In the genomic region with DNA sequence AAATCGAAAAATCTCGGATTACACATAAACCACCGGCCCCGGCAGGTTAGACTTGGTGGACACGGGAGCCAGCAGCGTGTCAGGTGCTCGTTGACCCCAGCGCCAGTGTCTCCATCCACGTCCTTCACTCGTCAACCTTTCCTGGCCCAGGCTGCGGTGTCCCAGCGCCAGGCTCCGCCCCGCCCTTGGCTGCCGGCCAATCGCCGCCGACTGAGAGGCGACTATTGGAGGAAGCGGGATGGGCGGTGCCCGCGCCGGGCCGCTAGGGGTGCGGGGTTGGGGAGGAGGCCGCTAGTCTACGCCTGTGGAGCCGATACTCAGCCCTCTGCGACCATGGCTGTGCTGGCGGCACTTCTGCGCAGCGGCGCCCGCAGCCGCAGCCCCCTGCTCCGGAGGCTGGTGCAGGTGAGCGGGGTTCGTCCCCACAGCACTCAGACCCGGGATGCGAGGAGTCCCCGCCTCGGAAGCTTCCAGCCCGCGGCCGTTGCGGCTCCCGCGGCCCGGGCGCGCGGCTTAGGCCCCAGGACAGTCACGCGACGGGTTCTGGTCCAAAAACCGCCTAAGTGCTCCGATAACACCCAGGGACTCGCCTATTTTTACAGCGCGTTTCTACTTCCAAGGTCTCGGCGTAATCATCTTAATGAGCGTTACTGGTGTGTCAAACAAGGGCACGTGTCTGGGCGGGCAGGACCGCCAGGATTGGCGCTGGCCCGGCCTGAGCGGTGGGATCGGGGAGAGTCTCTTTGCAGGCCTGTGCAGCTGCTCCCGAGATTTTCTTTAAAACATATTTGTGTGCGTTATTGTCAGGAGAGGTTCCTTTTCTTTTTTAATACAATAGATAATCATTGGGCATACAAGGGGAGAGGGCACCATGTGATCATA, we compare ENCODE assay signal across 8 cellular contexts. TPM values are rescaled to one million over a fixed set of nuclear protein-coding genes. Genes with fewer than 3 reads are reported as not detected.
A peak's percentile ranks its signal among the peaks of the same experiment; 100 is the strongest.
DNase-seq lines count a peak whose midpoint lies in the region; ATAC-seq lines count a peak whose summit lies in the region.

A gene (plus strand): TSS at position 294 of the 882 bp plus-strand sequence. CDS start 40 bp downstream, at position 334.

- H3K27me3 Mint-ChIP-seq in memory B cell = no peaks in the 10 kb centered on the region

- peak; percentile 64 for DNase-seq in COLO829 (ENCODE audit: low spot score)
- peak; percentile 44 for DNase-seq in HS-5 (ENCODE audit: low read depth)
- peak; percentile 93 for DNase-seq in NK-92 treated with Interleukin-12 subunit alpha and Interleukin-12 subunit beta, amount 100 ng/mL, for 24 hours (lab: John Stamatoyannopoulos, UW)
- peak; percentile 90 to 94 (median 93) for DNase-seq in effector memory CD4-positive, alpha-beta T cell
- DNase-seq in memory B cell (ENCODE audit: low spot score in 2 of 2) = peak; percentile 92
- peak; percentile 91 for DNase-seq in stimulated activated CD8-positive, alpha-beta memory T cell treated with anti-CD3 and anti-CD28 coated beads, Interleukin-12 subunit alpha, Interleukin-12 subunit beta, amount 100 ng/mL, for 4 hours (ENCODE audit: low read depth)

- CTCF ChIA-PET in activated CD8-positive, alpha-beta memory T cell treated with anti-CD3 and anti-CD28 coated beads for 36 hours (lab: Charles Lee) = interaction anchor here (0.8 to 1.2 kb wide), 3 partner anchors 101 to 526 kb away, joined by 3 read pairs; a partner anchor contains a TSS

- H3K4me1 Mint-ChIP-seq in memory B cell = peaks cover 30% of the 10 kb centered on the region

- peak within 1 kb of the TSS; percentile 68 for H3K27ac Mint-ChIP-seq in memory B cell

- H3K36me3 ChIP-seq in effector memory CD4-positive, alpha-beta T cell (ENCODE audit: control insufficient read depth, insufficient read depth, low read length) = no peaks in the 10 kb centered on the region

- H3K27ac ChIP-seq in effector memory CD4-positive, alpha-beta T cell (ENCODE audit: insufficient read depth, low read length, poor library complexity, severe bottlenecking) = peak within 1 kb of the TSS; percentile 70

- peak within 1 kb of the TSS; percentile 88 for H3K4me3 ChIP-seq in effector memory CD4-positive, alpha-beta T cell (ENCODE audit: insufficient read depth, low read depth, low read length, poor library complexity, severe bottlenecking)

- H3K9me3 ChIP-seq in effector memory CD4-positive, alpha-beta T cell (ENCODE audit: control insufficient read depth, low read length) = no peaks in the 10 kb centered on the region

- H3K27me3 ChIP-seq in effector memory CD4-positive, alpha-beta T cell (replicated peaks; ENCODE audit: control insufficient read depth, insufficient read depth, low read length, poor library complexity, severe bottlenecking) = no peaks in the 10 kb centered on the region

- POLR2A ChIA-PET in activated CD8-positive, alpha-beta memory T cell treated with anti-CD3 and anti-CD28 coated beads for 36 hours (lab: Charles Lee) = interaction anchor here (1.2 kb wide), 1 partner anchor 543 kb away, joined by 4 read pairs; a partner anchor contains a TSS

- peak within 1 kb of the TSS; percentile 92 for H3K4me3 Mint-ChIP-seq in memory B cell

- peaks cover 6% of the 10 kb centered on the region for H3K36me3 Mint-ChIP-seq in memory B cell

- H3K9me3 Mint-ChIP-seq in memory B cell = no peaks in the 10 kb centered on the region

- ATAC-seq in GM19468 (IDR thresholded peaks at IDR 0.05; ENCODE audit: extremely low read depth, unreplicated experiment) (peak; percentile 98), memory B cell (ENCODE audit: low read depth) (peak; percentile 98)

- H3K4me1 ChIP-seq in effector memory CD4-positive, alpha-beta T cell (ENCODE audit: control insufficient read depth, insufficient read depth, low read length, poor library complexity, severe bottlenecking) = peaks cover 22% of the 10 kb centered on the region

RNA-seq across cellular contexts. Expression of the gene that starts here (rescaled TPM):
- 10 to 100 TPM; 80.5 to 84.3 TPM for total RNA-seq in activated CD8-positive, alpha-beta memory T cell treated with anti-CD3 and anti-CD28 coated beads for 36 hours

Comparison
In these comparisons a context has a peak if more than half of its experiments do, and no peak if none do; other contexts are left out.
1. Peak in every context shown above with its lines: DNase-seq, ATAC-seq, H3K4me3 ChIP-seq and H3K27ac ChIP-seq.